In genomic region chr5:135225856-135226560, GRCh38 we compare ENCODE assay signal across 21 cellular contexts.
DNase-seq lines count a peak whose midpoint lies in the region; FAIRE-seq and TF ChIP-seq lines count a peak whose summit lies in the region.
"Had no signal": no experiment of that assay in that cellular context is flagged by ENCODE, and none has a peak within 500 bp of the region (broad histone marks: within the 10 kb centered on the region; RNA-seq: fewer than 3 reads in every experiment).

No MANE protein-coding gene starts in this region.

- no peaks in the 10 kb centered on the region for H3K79me2 ChIP-seq in osteoblast (ENCODE audit: insufficient read depth, low read length)

- H3K4me3 Mint-ChIP-seq in chondrocyte (ENCODE audit: unreplicated experiment): no peak overlapping the region
- H3K4me3 Mint-ChIP-seq: activated CD8-positive, alpha-beta T cell treated with anti-CD3 and anti-CD28 coated beads, Interleukin-2, amount 10 ng/mL, durations not matched to agents 7 days and 5 days; activated T-cell treated with anti-CD3 and anti-CD28 coated beads, Interleukin-2, amount 50 U/mL, for 72 hours; effector memory CD8-positive, alpha-beta T cell had no signal

- H3K27ac ChIP-seq in osteoblast (ENCODE audit: low read depth, low read length): no peak overlapping the region
- H3K27ac ChIP-seq: heart right ventricle had no signal

- no peak for FAIRE-seq in D721Med (lab: Jason Lieb, UNC)
- FAIRE-seq: bronchial epithelial cell, RCC 7860 had no signal

- H3K36me3 Mint-ChIP-seq in chondrocyte (ENCODE audit: low read depth): no peaks in the 10 kb centered on the region

- H3K9me3 ChIP-seq in osteoblast (ENCODE audit: low read depth, low read length): no peaks in the 10 kb centered on the region
- H3K9me3 ChIP-seq: heart right ventricle had no signal

- H3K36me3 ChIP-seq in osteoblast (ENCODE audit: insufficient read depth, low read length): no peaks in the 10 kb centered on the region
- H3K36me3 ChIP-seq: heart right ventricle had no signal

- peaks cover 11% of the 10 kb centered on the region for H3K4me1 ChIP-seq in osteoblast (ENCODE audit: insufficient read depth, low read length)

- H3K4me1 Mint-ChIP-seq in chondrocyte (ENCODE audit: low read depth): peaks cover 10% of the 10 kb centered on the region

- H3K4me3 ChIP-seq in osteoblast (ENCODE audit: insufficient read depth, low read length): no peak overlapping the region
- H3K4me3 ChIP-seq: heart right ventricle had no signal

- TF ChIP-seq CTCF in D721Med (IDR thresholded peaks at IDR 0.05; ENCODE audit: insufficient read depth, missing control alignments) (no peak), chondrocyte (IDR thresholded peaks at IDR 0.05) (no peak), osteoblast (IDR thresholded peaks at IDR 0.05; ENCODE audit: extremely low read depth, low read depth, low read length) (no peak)

- H3K27ac Mint-ChIP-seq in chondrocyte (ENCODE audit: unreplicated experiment): no peak overlapping the region
- H3K27ac Mint-ChIP-seq: activated CD8-positive, alpha-beta T cell treated with anti-CD3 and anti-CD28 coated beads, Interleukin-2, amount 10 ng/mL, durations not matched to agents 7 days and 5 days; activated T-cell treated with anti-CD3 and anti-CD28 coated beads, Interleukin-2, amount 50 U/mL, for 72 hours; effector memory CD8-positive, alpha-beta T cell had no signal

- peak; percentile 64 for DNase-seq in D721Med (ENCODE audit: insufficient read length, low spot score)
- DNase-seq in NCI-H524 (lab: John Stamatoyannopoulos, UW): peak; percentile 70 to 87
- DNase-seq in chondrocyte (ENCODE audit: low spot score): peak; percentile 57
- peak; percentile 44 for DNase-seq in osteoblast (ENCODE audit: insufficient read length, low spot score, missing footprints)
- DNase-seq in cerebellum (ENCODE audit: low spot score): no peak
- no peak for DNase-seq in stimulated activated CD8-positive, alpha-beta memory T cell treated with anti-CD3 and anti-CD28 coated beads, Interleukin-4, amount 100 ng/mL, for 48 hours
- DNase-seq in activated naive CD4-positive, alpha-beta T cell treated with Interleukin-2 at 50 U/mL for 16 hours: no peak
- DNase-seq in NCI-H1436 (lab: John Stamatoyannopoulos, UW): no peak
- DNase-seq: activated CD8-positive, alpha-beta T cell treated with anti-CD3 and anti-CD28 coated beads, Interleukin-2, amount 10 ng/mL, durations not matched to agents 7 days and 5 days; activated T-cell treated with anti-CD3 and anti-CD28 coated beads, Interleukin-2, amount 50 U/mL, for 72 hours; COR-L47; effector memory CD8-positive, alpha-beta T cell; heart right ventricle; IMR-90; NCI-H2029 treated with DMSO at 0.1 percent for 48 hours; NCI-H526; occipital lobe; stimulated activated CD4-positive, alpha-beta T cell treated with anti-CD3 and anti-CD28 coated beads, Interleukin-4, amount 100 ng/mL, for 24 hours; SW 1271 had no signal

- no peak overlapping the region for H3K4me2 ChIP-seq in osteoblast (ENCODE audit: insufficient read depth, low read length)

- H2AFZ ChIP-seq in osteoblast (ENCODE audit: low read length): no peak overlapping the region

- no peaks in the 10 kb centered on the region for H3K9me3 Mint-ChIP-seq in chondrocyte (ENCODE audit: low read depth)
- H3K9me3 Mint-ChIP-seq: activated T-cell treated with anti-CD3 and anti-CD28 coated beads, Interleukin-2, amount 50 U/mL, for 72 hours; effector memory CD8-positive, alpha-beta T cell had no signal

- H4K20me1 ChIP-seq in osteoblast (ENCODE audit: insufficient read depth, low read length): no peaks in the 10 kb centered on the region

- no peaks in the 10 kb centered on the region for H3K27me3 ChIP-seq in osteoblast (ENCODE audit: insufficient read depth, low read length)
- H3K27me3 ChIP-seq: heart right ventricle had no signal

- peaks cover 16% of the 10 kb centered on the region for H3K27me3 Mint-ChIP-seq in chondrocyte (ENCODE audit: low read depth)

Comparison
In these comparisons a context has a peak if more than half of its experiments do, and no peak if none do; other contexts are left out.
1. DNase-seq: peak in D721Med (single experiment), NCI-H524 (2 of 2), chondrocyte (single experiment) and osteoblast (single experiment); none in cerebellum (single experiment), stimulated activated CD8-positive, alpha-beta memory T cell treated with anti-CD3 and anti-CD28 coated beads, Interleukin-4, amount 100 ng/mL, for 48 hours (single experiment), activated naive CD4-positive, alpha-beta T cell treated with Interleukin-2 at 50 U/mL for 16 hours (single experiment) and NCI-H1436 (single experiment).